In genomic region chr19:2097330-2098327, GRCh38 we compare ENCODE assay signal across 8 cellular contexts. TPM values are rescaled to one million over a fixed set of nuclear protein-coding genes. Genes with fewer than 3 reads are reported as not detected.
A peak's percentile ranks its signal among the peaks of the same experiment; 100 is the strongest.
DNase-seq lines count a peak whose midpoint lies in the region; ATAC-seq and TF ChIP-seq lines count a peak whose summit lies in the region.

No MANE protein-coding gene starts in this region.

- DNase-seq in AG09309 (ENCODE audit: low read depth), result no peak
- peak; percentile 43 for DNase-seq in T follicular helper cell (ENCODE audit: low read depth)
- no peak for DNase-seq in neural crest cell (ENCODE audit: low read depth, low spot score)
- no peak for DNase-seq in UCSD-AML1 (lab: John Stamatoyannopoulos, UW; ENCODE audit: unreplicated experiment)

- peak; percentile 1 for ATAC-seq in GM19467 (IDR thresholded peaks at IDR 0.05; ENCODE audit: unreplicated experiment)
- no peak for ATAC-seq in HG03565 (IDR thresholded peaks at IDR 0.05; ENCODE audit: unreplicated experiment)
- no peak for ATAC-seq in GM18868 (IDR thresholded peaks at IDR 0.05; ENCODE audit: unreplicated experiment)

- H3K4me3 Mint-ChIP-seq in neural crest cell, result peak overlapping the region; percentile 86

- H3K27ac ChIP-seq in cingulate gyrus (ENCODE audit: low read depth, low read length), result peak overlapping the region; percentile 90

- H3K36me3 Mint-ChIP-seq in neural crest cell (ENCODE audit: low read depth), result peaks cover 7% of the 10 kb centered on the region

- peaks cover 4% of the 10 kb centered on the region for H3K27me3 Mint-ChIP-seq in neural crest cell (ENCODE audit: low read depth)

- peaks cover 16% of the 10 kb centered on the region for H3K4me1 Mint-ChIP-seq in neural crest cell

- H3K4me3 ChIP-seq in AG09309 (ENCODE audit: control insufficient read depth, low read depth, low read length), result peak overlapping the region; percentile 54

- no peak for TF ChIP-seq CTCF in AG09309 (IDR thresholded peaks at IDR 0.05; ENCODE audit: control insufficient read depth, insufficient read depth, low read depth, low read length, missing control alignments)
- no peak for TF ChIP-seq CTCF in neural crest cell (conservative IDR thresholded peaks at IDR 0.05)

- H3K27ac Mint-ChIP-seq in neural crest cell (ENCODE audit: unreplicated experiment), result no peak overlapping the region

- H3K9me3 Mint-ChIP-seq in neural crest cell, result no peaks in the 10 kb centered on the region

RNA-seq across cellular contexts. Expression of gene IZUMO4, which starts 0.9 kb away (rescaled TPM):
- 5.5 and 5.6 TPM in 2 replicates for total RNA-seq in neural crest cell

RNA-seq across cellular contexts. Expression of gene MOB3A, which starts 1.5 kb away (rescaled TPM):
- 40.0 and 42.1 TPM in 2 replicates for total RNA-seq in neural crest cell

RNA-seq across cellular contexts. Expression of gene MKNK2, which starts 46.6 kb away (rescaled TPM):
- 115 and 123 TPM in 2 replicates for total RNA-seq in neural crest cell

RNA-seq across cellular contexts. Expression of gene AP3D1, which starts 53.7 kb away (rescaled TPM):
- total RNA-seq in neural crest cell, result 142 and 146 TPM in 2 replicates
